ENCODE assay signal across 13 cellular contexts in genomic region chr7:28024786-28025334, GRCh38.
"Had no signal": no experiment of that assay in that cellular context is flagged by ENCODE, and none has a peak within 500 bp of the region (broad histone marks: within the 10 kb centered on the region; RNA-seq: fewer than 3 reads in every experiment).

No MANE protein-coding gene starts in this region.

- H3K36me3 ChIP-seq: brain microvascular endothelial cell, esophagus squamous epithelium, stomach had no signal

- H3K4me3 ChIP-seq: esophagus squamous epithelium, skin epidermis, stomach had no signal

- H3K27ac ChIP-seq: brain microvascular endothelial cell, esophagus squamous epithelium, skin epidermis, stomach had no signal

- H3K9me3 ChIP-seq: esophagus squamous epithelium, stomach had no signal

- H3K27me3 ChIP-seq: brain microvascular endothelial cell, esophagus squamous epithelium, stomach had no signal

- DNase-seq: activated CD4-positive, alpha-beta memory T cell treated with anti-CD3 and anti-CD28 coated beads for 36 hours; activated effector memory CD4-positive, alpha-beta T cell treated with anti-CD3 and anti-CD28 coated beads, Interleukin-2, amount 50 U/mL, for 16 hours; activated T-cell treated with anti-CD3 and anti-CD28 coated beads, Interleukin-2, amount 50 U/mL, for 4 hours; amygdala; brain microvascular endothelial cell; esophagus squamous epithelium; foreskin fibroblast; glutamatergic neuron; islet precursor cell; stomach; T-helper 2 cell had no signal

- ATAC-seq: activated T-cell treated with anti-CD3 and anti-CD28 coated beads, Interleukin-2, amount 50 U/mL, for 4 hours; left lobe of liver had no signal
